ENCODE assay signal across 26 cellular contexts in genomic region chr2:238963970-238964331, GRCh38.
DNase-seq lines count a peak whose midpoint lies in the region; ATAC-seq, FAIRE-seq and TF ChIP-seq lines count a peak whose summit lies in the region.
"Had no signal": no experiment of that assay in that cellular context is flagged by ENCODE, and none has a peak within 500 bp of the region (broad histone marks: within the 10 kb centered on the region; RNA-seq: fewer than 3 reads in every experiment).

No MANE protein-coding gene starts in this region.

- H3K9me3 Mint-ChIP-seq in astrocyte (ENCODE audit: unreplicated experiment) (peaks cover 6% of the 10 kb centered on the region), nephron progenitor cell (peaks cover 40% of the 10 kb centered on the region)
- H3K9me3 Mint-ChIP-seq in activated CD8-positive, alpha-beta T cell treated with anti-CD3 and anti-CD28 coated beads for 36 hours: no peaks in the 10 kb centered on the region
- H3K9me3 Mint-ChIP-seq: CD4-positive, alpha-beta T cell had no signal

- DNase-seq in astrocyte (ENCODE audit: low read depth): no peak
- peak; percentile 43 for DNase-seq in fibroblast of villous mesenchyme (ENCODE audit: low read depth)
- DNase-seq in nephron progenitor cell: no peak
- no peak for DNase-seq in activated CD8-positive, alpha-beta T cell treated with anti-CD3 and anti-CD28 coated beads for 36 hours
- no peak for DNase-seq in kidney glomerular epithelial cell (lab: John Stamatoyannopoulos, UW)
- no peak for DNase-seq in cardiac septum (ENCODE audit: low spot score)
- DNase-seq: 8988T; ACHN; AML-193; BE2C; CD4-positive, alpha-beta T cell; CD8-positive, alpha-beta memory T cell; DMS 273 treated with DMSO at 0.1 percent for 48 hours; DMS79; EL; GF-D8; H9 had no signal

- H3K4me1 Mint-ChIP-seq in astrocyte (ENCODE audit: low read depth, unreplicated experiment) (no peaks in the 10 kb centered on the region), nephron progenitor cell (peaks cover 55% of the 10 kb centered on the region)
- no peaks in the 10 kb centered on the region for H3K4me1 Mint-ChIP-seq in activated CD8-positive, alpha-beta T cell treated with anti-CD3 and anti-CD28 coated beads for 36 hours (ENCODE audit: low read depth)
- H3K4me1 Mint-ChIP-seq: CD14-positive monocyte; CD8-positive, alpha-beta memory T cell had no signal

- no peaks in the 10 kb centered on the region for H4K20me1 ChIP-seq in astrocyte (ENCODE audit: insufficient read depth, low read length)
- H4K20me1 ChIP-seq: BLaER1 treated with 17β-estradiol and CSF1 and Interleukin-3, amounts not matched to agents 10 nM and 100 nM had no signal

- intact Hi-C loops in activated CD8-positive, alpha-beta T cell treated with anti-CD3 and anti-CD28 coated beads for 36 hours (cut with micrococcal nuclease): no loop called here
- intact Hi-C loops in cardiac septum (cut with DNase I): no loop called here

- H3K4me3 Mint-ChIP-seq in astrocyte (ENCODE audit: unreplicated experiment) (peak overlapping the region; percentile 50), nephron progenitor cell (no peak overlapping the region)
- H3K4me3 Mint-ChIP-seq in activated CD8-positive, alpha-beta T cell treated with anti-CD3 and anti-CD28 coated beads for 36 hours: no peak overlapping the region
- H3K4me3 Mint-ChIP-seq: CD14-positive monocyte; CD4-positive, alpha-beta T cell; CD8-positive, alpha-beta memory T cell; GM23338; H9 had no signal

- no peaks in the 10 kb centered on the region for H3K4me1 ChIP-seq in astrocyte (ENCODE audit: insufficient read depth, low read length)
- H3K4me1 ChIP-seq: A549, BE2C had no signal

- no peak overlapping the region for H3K27ac Mint-ChIP-seq in astrocyte (ENCODE audit: unreplicated experiment)
- peak overlapping the region; percentile 90 for H3K27ac Mint-ChIP-seq in nephron progenitor cell
- no peak overlapping the region for H3K27ac Mint-ChIP-seq in activated CD8-positive, alpha-beta T cell treated with anti-CD3 and anti-CD28 coated beads for 36 hours
- H3K27ac Mint-ChIP-seq: CD14-positive monocyte; CD4-positive, alpha-beta T cell; CD8-positive, alpha-beta memory T cell; GM23338; H9 had no signal

- no peaks in the 10 kb centered on the region for H3K79me2 ChIP-seq in astrocyte (ENCODE audit: insufficient read depth, low read length)

- H3K4me2 ChIP-seq in astrocyte (ENCODE audit: low read length): no peak overlapping the region
- H3K4me2 ChIP-seq: A549, GM23338 had no signal

- H2AFZ ChIP-seq in astrocyte (ENCODE audit: low read depth, low read length): no peak overlapping the region
- H2AFZ ChIP-seq: GM23338 had no signal

- CTCF ChIA-PET in activated CD8-positive, alpha-beta T cell treated with anti-CD3 and anti-CD28 coated beads for 36 hours (lab: Charles Lee): no interaction called here

- no peak overlapping the region for H3K4me3 ChIP-seq in astrocyte (ENCODE audit: insufficient read depth, low read depth, low read length)
- H3K4me3 ChIP-seq in fibroblast of villous mesenchyme (ENCODE audit: low read depth, low read length): no peak overlapping the region
- H3K4me3 ChIP-seq: A549; BLaER1 treated with 17β-estradiol and CSF1 and Interleukin-3, amounts not matched to agents 10 nM and 100 nM; GM23338 had no signal

- no peaks in the 10 kb centered on the region for H3K36me3 ChIP-seq in astrocyte (ENCODE audit: insufficient read depth, low read length)
- H3K36me3 ChIP-seq: BE2C; BLaER1 treated with 17β-estradiol and CSF1 and Interleukin-3, amounts not matched to agents 10 nM and 100 nM had no signal

- no peak overlapping the region for H3K27ac ChIP-seq in astrocyte (ENCODE audit: low read depth, low read length)
- H3K27ac ChIP-seq: A549; BLaER1 treated with 17β-estradiol and CSF1 and Interleukin-3, amounts not matched to agents 10 nM and 100 nM had no signal

- no peak for FAIRE-seq in astrocyte (lab: Jason Lieb, UNC)
- FAIRE-seq: A549, D721Med, GM12891, GM18507 had no signal

- TF ChIP-seq CTCF in astrocyte (IDR thresholded peaks at IDR 0.05; ENCODE audit: insufficient read depth, low read depth, low read length): no peak
- TF ChIP-seq CTCF in fibroblast of villous mesenchyme (IDR thresholded peaks at IDR 0.05; ENCODE audit: insufficient read depth, low read depth, low read length): no peak
- TF ChIP-seq CTCF in nephron progenitor cell (IDR thresholded peaks at IDR 0.05): no peak
- TF ChIP-seq CTCF in activated CD8-positive, alpha-beta T cell treated with anti-CD3 and anti-CD28 coated beads for 36 hours (IDR thresholded peaks at IDR 0.05): no peak

- no peaks in the 10 kb centered on the region for H3K27me3 ChIP-seq in astrocyte (ENCODE audit: insufficient read depth, low read length)

- POLR2A ChIA-PET in activated CD8-positive, alpha-beta T cell treated with anti-CD3 and anti-CD28 coated beads for 36 hours (lab: Charles Lee): no interaction called here

- H3K9me3 ChIP-seq in astrocyte (ENCODE audit: insufficient read depth, low read depth, low read length): no peaks in the 10 kb centered on the region
- H3K9me3 ChIP-seq: BE2C had no signal

- ATAC-seq in HG03045 (IDR thresholded peaks at IDR 0.05; ENCODE audit: unreplicated experiment): no peak
- no peak for ATAC-seq in activated CD8-positive, alpha-beta T cell treated with anti-CD3 and anti-CD28 coated beads for 36 hours
- ATAC-seq: GM23338, HCT116 had no signal

- no peak overlapping the region for H3K9ac ChIP-seq in astrocyte (ENCODE audit: low read length)
- H3K9ac ChIP-seq: BLaER1 treated with 17β-estradiol and CSF1 and Interleukin-3, amounts not matched to agents 10 nM and 100 nM had no signal

- H3K36me3 Mint-ChIP-seq in astrocyte (ENCODE audit: low read depth, unreplicated experiment) (peaks cover 2% of the 10 kb centered on the region), nephron progenitor cell (ENCODE audit: low read depth) (peaks cover 23% of the 10 kb centered on the region)
- no peaks in the 10 kb centered on the region for H3K36me3 Mint-ChIP-seq in activated CD8-positive, alpha-beta T cell treated with anti-CD3 and anti-CD28 coated beads for 36 hours (ENCODE audit: low read depth)
- H3K36me3 Mint-ChIP-seq: CD14-positive monocyte; CD8-positive, alpha-beta memory T cell had no signal

- H3K27me3 Mint-ChIP-seq in astrocyte (ENCODE audit: low read depth, unreplicated experiment): peaks cover 24% of the 10 kb centered on the region
- peaks cover 10% of the 10 kb centered on the region for H3K27me3 Mint-ChIP-seq in nephron progenitor cell (ENCODE audit: low read depth, poor library complexity)
- H3K27me3 Mint-ChIP-seq in activated CD8-positive, alpha-beta T cell treated with anti-CD3 and anti-CD28 coated beads for 36 hours: peaks cover 6% of the 10 kb centered on the region
